Comparison of ENCODE assay signal across 1 cellular context in the genomic region with DNA sequence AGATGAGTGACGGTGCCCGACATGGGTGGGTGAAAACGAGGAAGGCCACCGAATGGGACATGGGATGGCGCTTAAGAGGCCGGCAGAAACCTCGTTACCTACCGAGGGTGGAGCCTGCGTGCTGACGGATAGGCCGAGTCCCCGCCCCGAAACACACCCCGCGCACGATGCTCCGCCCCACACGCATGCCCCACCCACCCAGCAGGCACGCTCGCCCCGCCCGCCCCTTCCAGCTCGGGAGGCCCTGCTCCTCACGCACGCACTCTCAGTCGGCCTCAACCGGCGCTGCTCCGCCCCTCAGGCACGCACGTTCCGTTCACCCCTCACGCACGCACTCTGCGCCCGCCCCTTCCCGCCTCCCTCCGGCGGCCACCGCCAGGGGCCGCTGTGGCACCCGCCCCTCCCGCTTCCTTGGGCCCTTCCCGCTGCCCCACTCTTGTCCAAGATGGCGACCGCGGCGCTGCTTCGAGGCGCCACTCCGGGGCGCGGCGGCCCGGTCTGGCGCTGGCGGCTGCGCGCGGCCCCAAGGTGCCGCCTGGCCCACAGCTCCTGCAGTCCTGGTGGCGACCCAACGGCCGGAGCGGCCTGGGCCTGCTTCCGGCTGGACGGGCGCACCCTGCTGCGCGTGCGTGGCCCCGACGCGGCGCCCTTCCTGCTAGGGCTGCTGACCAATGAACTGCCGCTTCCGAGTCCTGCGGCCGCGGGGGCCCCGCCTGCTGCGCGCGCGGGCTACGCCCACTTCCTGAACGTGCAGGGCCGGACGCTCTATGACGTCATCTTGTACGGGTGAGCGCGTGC.
TF ChIP-seq lines count a peak whose summit lies in the region.

A gene (plus strand): TSS at position 433 of the 798 bp plus-strand sequence. CDS start 13 bp downstream, at position 446.

TF ChIP-seq in K562, 482 proteins besides CTCF, POLR2A, EP300 and RAD21 (continued from another document and continues in another):
- TF ChIP-seq, protein P1, sequence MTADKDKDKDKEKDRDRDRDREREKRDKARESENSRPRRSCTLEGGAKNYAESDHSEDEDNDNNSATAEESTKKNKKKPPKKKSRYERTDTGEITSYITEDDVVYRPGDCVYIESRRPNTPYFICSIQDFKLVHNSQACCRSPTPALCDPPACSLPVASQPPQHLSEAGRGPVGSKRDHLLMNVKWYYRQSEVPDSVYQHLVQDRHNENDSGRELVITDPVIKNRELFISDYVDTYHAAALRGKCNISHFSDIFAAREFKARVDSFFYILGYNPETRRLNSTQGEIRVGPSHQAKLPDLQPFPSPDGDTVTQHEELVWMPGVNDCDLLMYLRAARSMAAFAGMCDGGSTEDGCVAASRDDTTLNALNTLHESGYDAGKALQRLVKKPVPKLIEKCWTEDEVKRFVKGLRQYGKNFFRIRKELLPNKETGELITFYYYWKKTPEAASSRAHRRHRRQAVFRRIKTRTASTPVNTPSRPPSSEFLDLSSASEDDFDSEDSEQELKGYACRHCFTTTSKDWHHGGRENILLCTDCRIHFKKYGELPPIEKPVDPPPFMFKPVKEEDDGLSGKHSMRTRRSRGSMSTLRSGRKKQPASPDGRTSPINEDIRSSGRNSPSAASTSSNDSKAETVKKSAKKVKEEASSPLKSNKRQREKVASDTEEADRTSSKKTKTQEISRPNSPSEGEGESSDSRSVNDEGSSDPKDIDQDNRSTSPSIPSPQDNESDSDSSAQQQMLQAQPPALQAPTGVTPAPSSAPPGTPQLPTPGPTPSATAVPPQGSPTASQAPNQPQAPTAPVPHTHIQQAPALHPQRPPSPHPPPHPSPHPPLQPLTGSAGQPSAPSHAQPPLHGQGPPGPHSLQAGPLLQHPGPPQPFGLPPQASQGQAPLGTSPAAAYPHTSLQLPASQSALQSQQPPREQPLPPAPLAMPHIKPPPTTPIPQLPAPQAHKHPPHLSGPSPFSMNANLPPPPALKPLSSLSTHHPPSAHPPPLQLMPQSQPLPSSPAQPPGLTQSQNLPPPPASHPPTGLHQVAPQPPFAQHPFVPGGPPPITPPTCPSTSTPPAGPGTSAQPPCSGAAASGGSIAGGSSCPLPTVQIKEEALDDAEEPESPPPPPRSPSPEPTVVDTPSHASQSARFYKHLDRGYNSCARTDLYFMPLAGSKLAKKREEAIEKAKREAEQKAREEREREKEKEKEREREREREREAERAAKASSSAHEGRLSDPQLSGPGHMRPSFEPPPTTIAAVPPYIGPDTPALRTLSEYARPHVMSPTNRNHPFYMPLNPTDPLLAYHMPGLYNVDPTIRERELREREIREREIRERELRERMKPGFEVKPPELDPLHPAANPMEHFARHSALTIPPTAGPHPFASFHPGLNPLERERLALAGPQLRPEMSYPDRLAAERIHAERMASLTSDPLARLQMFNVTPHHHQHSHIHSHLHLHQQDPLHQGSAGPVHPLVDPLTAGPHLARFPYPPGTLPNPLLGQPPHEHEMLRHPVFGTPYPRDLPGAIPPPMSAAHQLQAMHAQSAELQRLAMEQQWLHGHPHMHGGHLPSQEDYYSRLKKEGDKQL (CRISPR knock-in tag; IDR thresholded peaks at IDR 0.05; ENCODE audit: borderline replicate concordance) = no peak
- no peak for TF ChIP-seq PHTF2 (CRISPR knock-in tag; IDR thresholded peaks at IDR 0.05)
- TF ChIP-seq CEBPG (CRISPR knock-in tag; IDR thresholded peaks at IDR 0.05) = no peak; the same call in 1 of the 2 replicates
- TF ChIP-seq CEBPG (tag; conservative IDR thresholded peaks at IDR 0.05 in 1 of 2, IDR thresholded peaks at IDR 0.05 in 1 of 2) = no peak
- TF ChIP-seq, protein P2, sequence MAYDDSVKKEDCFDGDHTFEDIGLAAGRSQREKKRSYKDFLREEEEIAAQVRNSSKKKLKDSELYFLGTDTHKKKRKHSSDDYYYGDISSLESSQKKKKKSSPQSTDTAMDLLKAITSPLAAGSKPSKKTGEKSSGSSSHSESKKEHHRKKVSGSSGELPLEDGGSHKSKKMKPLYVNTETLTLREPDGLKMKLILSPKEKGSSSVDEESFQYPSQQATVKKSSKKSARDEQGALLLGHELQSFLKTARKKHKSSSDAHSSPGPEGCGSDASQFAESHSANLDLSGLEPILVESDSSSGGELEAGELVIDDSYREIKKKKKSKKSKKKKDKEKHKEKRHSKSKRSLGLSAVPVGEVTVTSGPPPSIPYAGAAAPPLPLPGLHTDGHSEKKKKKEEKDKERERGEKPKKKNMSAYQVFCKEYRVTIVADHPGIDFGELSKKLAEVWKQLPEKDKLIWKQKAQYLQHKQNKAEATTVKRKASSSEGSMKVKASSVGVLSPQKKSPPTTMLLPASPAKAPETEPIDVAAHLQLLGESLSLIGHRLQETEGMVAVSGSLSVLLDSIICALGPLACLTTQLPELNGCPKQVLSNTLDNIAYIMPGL (CRISPR knock-in tag; IDR thresholded peaks at IDR 0.05) = peak; percentile 96
- TF ChIP-seq, protein P3, sequence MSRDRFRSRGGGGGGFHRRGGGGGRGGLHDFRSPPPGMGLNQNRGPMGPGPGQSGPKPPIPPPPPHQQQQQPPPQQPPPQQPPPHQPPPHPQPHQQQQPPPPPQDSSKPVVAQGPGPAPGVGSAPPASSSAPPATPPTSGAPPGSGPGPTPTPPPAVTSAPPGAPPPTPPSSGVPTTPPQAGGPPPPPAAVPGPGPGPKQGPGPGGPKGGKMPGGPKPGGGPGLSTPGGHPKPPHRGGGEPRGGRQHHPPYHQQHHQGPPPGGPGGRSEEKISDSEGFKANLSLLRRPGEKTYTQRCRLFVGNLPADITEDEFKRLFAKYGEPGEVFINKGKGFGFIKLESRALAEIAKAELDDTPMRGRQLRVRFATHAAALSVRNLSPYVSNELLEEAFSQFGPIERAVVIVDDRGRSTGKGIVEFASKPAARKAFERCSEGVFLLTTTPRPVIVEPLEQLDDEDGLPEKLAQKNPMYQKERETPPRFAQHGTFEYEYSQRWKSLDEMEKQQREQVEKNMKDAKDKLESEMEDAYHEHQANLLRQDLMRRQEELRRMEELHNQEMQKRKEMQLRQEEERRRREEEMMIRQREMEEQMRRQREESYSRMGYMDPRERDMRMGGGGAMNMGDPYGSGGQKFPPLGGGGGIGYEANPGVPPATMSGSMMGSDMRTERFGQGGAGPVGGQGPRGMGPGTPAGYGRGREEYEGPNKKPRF (IDR thresholded peaks at IDR 0.05; ENCODE audit: low read depth, low read length) = no peak
- TF ChIP-seq TCF7 (IDR thresholded peaks at IDR 0.05; ENCODE audit: borderline replicate concordance) = peak; percentile 83; the same call in 1 of the 2 replicates
- no peak for TF ChIP-seq SAFB2 (IDR thresholded peaks at IDR 0.05; ENCODE audit: borderline replicate concordance, low read depth, low read length, severe bottlenecking)
- TF ChIP-seq, protein P4, sequence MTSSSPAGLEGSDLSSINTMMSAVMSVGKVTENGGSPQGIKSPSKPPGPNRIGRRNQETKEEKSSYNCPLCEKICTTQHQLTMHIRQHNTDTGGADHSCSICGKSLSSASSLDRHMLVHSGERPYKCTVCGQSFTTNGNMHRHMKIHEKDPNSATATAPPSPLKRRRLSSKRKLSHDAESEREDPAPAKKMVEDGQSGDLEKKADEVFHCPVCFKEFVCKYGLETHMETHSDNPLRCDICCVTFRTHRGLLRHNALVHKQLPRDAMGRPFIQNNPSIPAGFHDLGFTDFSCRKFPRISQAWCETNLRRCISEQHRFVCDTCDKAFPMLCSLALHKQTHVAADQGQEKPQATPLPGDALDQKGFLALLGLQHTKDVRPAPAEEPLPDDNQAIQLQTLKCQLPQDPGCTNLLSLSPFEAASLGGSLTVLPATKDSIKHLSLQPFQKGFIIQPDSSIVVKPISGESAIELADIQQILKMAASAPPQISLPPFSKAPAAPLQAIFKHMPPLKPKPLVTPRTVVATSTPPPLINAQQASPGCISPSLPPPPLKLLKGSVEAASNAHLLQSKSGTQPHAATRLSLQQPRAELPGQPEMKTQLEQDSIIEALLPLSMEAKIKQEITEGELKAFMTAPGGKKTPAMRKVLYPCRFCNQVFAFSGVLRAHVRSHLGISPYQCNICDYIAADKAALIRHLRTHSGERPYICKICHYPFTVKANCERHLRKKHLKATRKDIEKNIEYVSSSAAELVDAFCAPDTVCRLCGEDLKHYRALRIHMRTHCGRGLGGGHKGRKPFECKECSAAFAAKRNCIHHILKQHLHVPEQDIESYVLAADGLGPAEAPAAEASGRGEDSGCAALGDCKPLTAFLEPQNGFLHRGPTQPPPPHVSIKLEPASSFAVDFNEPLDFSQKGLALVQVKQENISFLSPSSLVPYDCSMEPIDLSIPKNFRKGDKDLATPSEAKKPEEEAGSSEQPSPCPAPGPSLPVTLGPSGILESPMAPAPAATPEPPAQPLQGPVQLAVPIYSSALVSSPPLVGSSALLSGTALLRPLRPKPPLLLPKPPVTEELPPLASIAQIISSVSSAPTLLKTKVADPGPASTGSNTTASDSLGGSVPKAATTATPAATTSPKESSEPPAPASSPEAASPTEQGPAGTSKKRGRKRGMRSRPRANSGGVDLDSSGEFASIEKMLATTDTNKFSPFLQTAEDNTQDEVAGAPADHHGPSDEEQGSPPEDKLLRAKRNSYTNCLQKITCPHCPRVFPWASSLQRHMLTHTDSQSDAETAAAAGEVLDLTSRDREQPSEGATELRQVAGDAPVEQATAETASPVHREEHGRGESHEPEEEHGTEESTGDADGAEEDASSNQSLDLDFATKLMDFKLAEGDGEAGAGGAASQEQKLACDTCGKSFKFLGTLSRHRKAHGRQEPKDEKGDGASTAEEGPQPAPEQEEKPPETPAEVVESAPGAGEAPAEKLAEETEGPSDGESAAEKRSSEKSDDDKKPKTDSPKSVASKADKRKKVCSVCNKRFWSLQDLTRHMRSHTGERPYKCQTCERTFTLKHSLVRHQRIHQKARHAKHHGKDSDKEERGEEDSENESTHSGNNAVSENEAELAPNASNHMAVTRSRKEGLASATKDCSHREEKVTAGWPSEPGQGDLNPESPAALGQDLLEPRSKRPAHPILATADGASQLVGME (CRISPR knock-in tag; IDR thresholded peaks at IDR 0.05) = peak; percentile 87
- TF ChIP-seq ELF1 (tag; IDR thresholded peaks at IDR 0.05) = peak; percentile 99
- no peak for TF ChIP-seq SIRT6 (IDR thresholded peaks at IDR 0.05; ENCODE audit: low read depth, low read length)
- TF ChIP-seq POLR3G (IDR thresholded peaks at IDR 0.05; ENCODE audit: extremely low read depth, insufficient read length, insufficient replicate concordance) = no peak
- TF ChIP-seq, protein P5, sequence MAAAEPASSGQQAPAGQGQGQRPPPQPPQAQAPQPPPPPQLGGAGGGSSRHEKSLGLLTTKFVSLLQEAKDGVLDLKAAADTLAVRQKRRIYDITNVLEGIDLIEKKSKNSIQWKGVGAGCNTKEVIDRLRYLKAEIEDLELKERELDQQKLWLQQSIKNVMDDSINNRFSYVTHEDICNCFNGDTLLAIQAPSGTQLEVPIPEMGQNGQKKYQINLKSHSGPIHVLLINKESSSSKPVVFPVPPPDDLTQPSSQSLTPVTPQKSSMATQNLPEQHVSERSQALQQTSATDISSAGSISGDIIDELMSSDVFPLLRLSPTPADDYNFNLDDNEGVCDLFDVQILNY (CRISPR knock-in tag; IDR thresholded peaks at IDR 0.05) = no peak
- no peak for TF ChIP-seq TSC22D4 (tag; IDR thresholded peaks at IDR 0.05)
- TF ChIP-seq, protein P6, sequence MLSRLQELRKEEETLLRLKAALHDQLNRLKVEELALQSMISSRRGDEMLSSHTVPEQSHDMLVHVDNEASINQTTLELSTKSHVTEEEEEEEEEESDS (CRISPR knock-in tag; IDR thresholded peaks at IDR 0.05) = no peak
- peak; percentile 100 for TF ChIP-seq JUNB (CRISPR knock-in tag; conservative IDR thresholded peaks at IDR 0.05)
- TF ChIP-seq POLR2G (IDR thresholded peaks at IDR 0.05; ENCODE audit: low read depth, low read length) = peak; percentile 99
- no peak for TF ChIP-seq RBM17 (IDR thresholded peaks at IDR 0.05; ENCODE audit: borderline replicate concordance, low read depth, low read length)
- no peak for TF ChIP-seq CCAR2 (IDR thresholded peaks at IDR 0.05; ENCODE audit: low read depth, low read length)
- peak; percentile 59; the same call in 1 of the 2 replicates for TF ChIP-seq ZNF75A (CRISPR knock-in tag; IDR thresholded peaks at IDR 0.05)
- TF ChIP-seq, protein P7, sequence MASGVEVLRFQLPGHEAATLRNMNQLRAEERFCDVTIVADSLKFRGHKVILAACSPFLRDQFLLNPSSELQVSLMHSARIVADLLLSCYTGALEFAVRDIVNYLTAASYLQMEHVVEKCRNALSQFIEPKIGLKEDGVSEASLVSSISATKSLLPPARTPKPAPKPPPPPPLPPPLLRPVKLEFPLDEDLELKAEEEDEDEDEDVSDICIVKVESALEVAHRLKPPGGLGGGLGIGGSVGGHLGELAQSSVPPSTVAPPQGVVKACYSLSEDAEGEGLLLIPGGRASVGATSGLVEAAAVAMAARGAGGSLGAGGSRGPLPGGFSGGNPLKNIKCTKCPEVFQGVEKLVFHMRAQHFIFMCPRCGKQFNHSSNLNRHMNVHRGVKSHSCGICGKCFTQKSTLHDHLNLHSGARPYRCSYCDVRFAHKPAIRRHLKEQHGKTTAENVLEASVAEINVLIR (CRISPR knock-in tag; IDR thresholded peaks at IDR 0.05) = peak; percentile 91
- TF ChIP-seq, protein P8, sequence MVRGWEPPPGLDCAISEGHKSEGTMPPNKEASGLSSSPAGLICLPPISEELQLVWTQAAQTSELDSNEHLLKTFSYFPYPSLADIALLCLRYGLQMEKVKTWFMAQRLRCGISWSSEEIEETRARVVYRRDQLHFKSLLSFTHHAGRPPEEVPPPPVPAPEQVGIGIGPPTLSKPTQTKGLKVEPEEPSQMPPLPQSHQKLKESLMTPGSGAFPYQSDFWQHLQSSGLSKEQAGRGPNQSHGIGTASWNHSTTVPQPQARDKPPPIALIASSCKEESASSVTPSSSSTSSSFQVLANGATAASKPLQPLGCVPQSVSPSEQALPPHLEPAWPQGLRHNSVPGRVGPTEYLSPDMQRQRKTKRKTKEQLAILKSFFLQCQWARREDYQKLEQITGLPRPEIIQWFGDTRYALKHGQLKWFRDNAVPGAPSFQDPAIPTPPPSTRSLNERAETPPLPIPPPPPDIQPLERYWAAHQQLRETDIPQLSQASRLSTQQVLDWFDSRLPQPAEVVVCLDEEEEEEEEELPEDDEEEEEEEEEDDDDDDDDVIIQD (CRISPR knock-in tag; IDR thresholded peaks at IDR 0.05) = peak; percentile 83; the same call in 1 of the 2 replicates
- TF ChIP-seq, protein P9, sequence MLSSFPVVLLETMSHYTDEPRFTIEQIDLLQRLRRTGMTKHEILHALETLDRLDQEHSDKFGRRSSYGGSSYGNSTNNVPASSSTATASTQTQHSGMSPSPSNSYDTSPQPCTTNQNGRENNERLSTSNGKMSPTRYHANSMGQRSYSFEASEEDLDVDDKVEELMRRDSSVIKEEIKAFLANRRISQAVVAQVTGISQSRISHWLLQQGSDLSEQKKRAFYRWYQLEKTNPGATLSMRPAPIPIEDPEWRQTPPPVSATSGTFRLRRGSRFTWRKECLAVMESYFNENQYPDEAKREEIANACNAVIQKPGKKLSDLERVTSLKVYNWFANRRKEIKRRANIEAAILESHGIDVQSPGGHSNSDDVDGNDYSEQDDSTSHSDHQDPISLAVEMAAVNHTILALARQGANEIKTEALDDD (IDR thresholded peaks at IDR 0.05) = no peak
- TF ChIP-seq ZNF140 (CRISPR knock-in tag; IDR thresholded peaks at IDR 0.05) = no peak
- TF ChIP-seq MAFG (tag; conservative IDR thresholded peaks at IDR 0.05) = no peak
- 0 out of 4 replicates have a peak, but pooled peaks of 1 of the 2 experiments have one; percentile 21 for TF ChIP-seq ETV6 (IDR thresholded peaks at IDR 0.05; ENCODE audit: borderline replicate concordance in 1 of 2, low read depth in 2 of 2, low read length in 1 of 2)
- TF ChIP-seq ETV6 (CRISPR knock-in tag; IDR thresholded peaks at IDR 0.05; ENCODE audit: borderline replicate concordance) = peak; percentile 86; the same call in 1 of the 2 replicates
- TF ChIP-seq PHF20 (IDR thresholded peaks at IDR 0.05; ENCODE audit: partially characterized antibody) = no peak
- TF ChIP-seq C11orf30 (IDR thresholded peaks at IDR 0.05; ENCODE audit: low read depth) = peak; percentile 83
- TF ChIP-seq NFXL1 (CRISPR knock-in tag; IDR thresholded peaks at IDR 0.05) = no peak
- no peak for TF ChIP-seq ILK (tag; IDR thresholded peaks at IDR 0.05; ENCODE audit: borderline replicate concordance, low read depth)
- peak in 1 of 2 experiments; percentile 70; a peak in 1 of 4 replicates for TF ChIP-seq KDM4B (IDR thresholded peaks at IDR 0.05; ENCODE audit: borderline replicate concordance in 2 of 2, low read depth in 1 of 2)
- no peak for TF ChIP-seq HMG20A (CRISPR knock-in tag; conservative IDR thresholded peaks at IDR 0.05)
- TF ChIP-seq SREBF2 (CRISPR knock-in tag; IDR thresholded peaks at IDR 0.05) = no peak
